9 cellular contexts compared by ENCODE assay signal in genomic region chr10:70462349-70462984, GRCh38. TPM values are rescaled to one million over a fixed set of nuclear protein-coding genes. Genes with fewer than 3 reads are reported as not detected.
DNase-seq lines count a peak whose midpoint lies in the region; ATAC-seq and TF ChIP-seq lines count a peak whose summit lies in the region.
"Had no signal": no experiment of that assay in that cellular context is flagged by ENCODE, and none has a peak within 500 bp of the region (broad histone marks: within the 10 kb centered on the region; RNA-seq: fewer than 3 reads in every experiment).

No MANE protein-coding gene starts in this region.

- TF ChIP-seq CTCF in body of pancreas (IDR thresholded peaks at IDR 0.05), result no peak

- TF ChIP-seq POLR2A in body of pancreas (IDR thresholded peaks at IDR 0.05), result peak in 1 of 3 donors; percentile 8

- H3K36me3 ChIP-seq in body of pancreas (replicated peaks in 1 of 2; ENCODE audit: insufficient read depth in 1 of 2, low read depth in 2 of 2), result no peaks in the 10 kb centered on the region
- H3K36me3 ChIP-seq in effector memory CD4-positive, alpha-beta T cell (ENCODE audit: control insufficient read depth, insufficient read depth, low read length), result no peaks in the 10 kb centered on the region

- WGBS in body of pancreas, 2 donors, result 6 to 21% methylated on average over 2 to 4 of the region's 4 CpGs

- H3K36me3 Mint-ChIP-seq in activated naive CD8-positive, alpha-beta T cell treated with anti-CD3 and anti-CD28 coated beads for 36 hours, result no peaks in the 10 kb centered on the region

- peak; percentile 27 to 33 for DNase-seq in NCI-H524 (lab: John Stamatoyannopoulos, UW)
- DNase-seq in NCI-H524 treated with DMSO at 0.1 percent for 48 hours (lab: John Stamatoyannopoulos, UW), result no peak
- DNase-seq in body of pancreas, result peak; percentile 76 to 92 (median 88)
- peak; percentile 56 for DNase-seq in left lobe of liver (ENCODE audit: low spot score)
- DNase-seq in effector memory CD4-positive, alpha-beta T cell, result no peak
- DNase-seq in activated naive CD8-positive, alpha-beta T cell treated with anti-CD3 and anti-CD28 coated beads for 36 hours, result no peak
- DNase-seq in SIG-M5 (lab: John Stamatoyannopoulos, UW), result no peak
- DNase-seq: activated CD4-positive, alpha-beta T cell treated with anti-CD3 and anti-CD28 coated beads, Interleukin-2, amount 50 U/mL, for 48 hours had no signal

- intact Hi-C loops in body of pancreas (cut with DNase I), result no loop called here

- H3K27me3 ChIP-seq in body of pancreas, result no peaks in the 10 kb centered on the region
- H3K27me3 ChIP-seq in effector memory CD4-positive, alpha-beta T cell (replicated peaks; ENCODE audit: control insufficient read depth, insufficient read depth, low read length, poor library complexity, severe bottlenecking), result peaks cover 19% of the 10 kb centered on the region

- H3K4me3 Mint-ChIP-seq in activated naive CD8-positive, alpha-beta T cell treated with anti-CD3 and anti-CD28 coated beads for 36 hours, result no peak overlapping the region

- no peak overlapping the region for H3K4me3 ChIP-seq in body of pancreas
- no peak overlapping the region for H3K4me3 ChIP-seq in effector memory CD4-positive, alpha-beta T cell (ENCODE audit: insufficient read depth, low read depth, low read length, poor library complexity, severe bottlenecking)

- H3K9me3 ChIP-seq in body of pancreas, result no peaks in the 10 kb centered on the region
- H3K9me3 ChIP-seq in effector memory CD4-positive, alpha-beta T cell (ENCODE audit: control insufficient read depth, low read length), result no peaks in the 10 kb centered on the region

- peaks cover 35% of the 10 kb centered on the region for H3K27me3 Mint-ChIP-seq in activated naive CD8-positive, alpha-beta T cell treated with anti-CD3 and anti-CD28 coated beads for 36 hours

- peaks cover 32% of the 10 kb centered on the region for H3K4me1 ChIP-seq in body of pancreas
- H3K4me1 ChIP-seq in effector memory CD4-positive, alpha-beta T cell (ENCODE audit: control insufficient read depth, insufficient read depth, low read length, poor library complexity, severe bottlenecking), result peaks cover 4% of the 10 kb centered on the region

- H3K27ac ChIP-seq in body of pancreas, result peak overlapping the region in 3 of 4 donors; percentile 29 to 74 (median 69)
- no peak overlapping the region for H3K27ac ChIP-seq in effector memory CD4-positive, alpha-beta T cell (ENCODE audit: insufficient read depth, low read length, poor library complexity, severe bottlenecking)

- peak; percentile 73 for ATAC-seq in body of pancreas
- ATAC-seq in left lobe of liver, result peak; percentile 9
- no peak for ATAC-seq in HG03175 (IDR thresholded peaks at IDR 0.05; ENCODE audit: unreplicated experiment)

- H3K4me1 Mint-ChIP-seq in activated naive CD8-positive, alpha-beta T cell treated with anti-CD3 and anti-CD28 coated beads for 36 hours, result peaks cover 3% of the 10 kb centered on the region

- no peak overlapping the region for H3K27ac Mint-ChIP-seq in activated naive CD8-positive, alpha-beta T cell treated with anti-CD3 and anti-CD28 coated beads for 36 hours

- H3K9me3 Mint-ChIP-seq in activated naive CD8-positive, alpha-beta T cell treated with anti-CD3 and anti-CD28 coated beads for 36 hours, result no peaks in the 10 kb centered on the region

RNA-seq across cellular contexts. Expression of gene PALD1, which starts 16.1 kb away (rescaled TPM):
- total RNA-seq in body of pancreas (10 to 100 TPM in 1 of 2 donors, 1 to 10 TPM in 1; 4.9 to 11.7 TPM), left lobe of liver (1.1 TPM)
- 1 to 10 TPM; 2.7 to 3.1 TPM for total RNA-seq in activated naive CD8-positive, alpha-beta T cell treated with anti-CD3 and anti-CD28 coated beads for 36 hours

RNA-seq across cellular contexts. Expression of gene NODAL, which starts 21.0 kb away (rescaled TPM):
- total RNA-seq in body of pancreas (not detected), left lobe of liver (not detected)
- total RNA-seq in activated naive CD8-positive, alpha-beta T cell treated with anti-CD3 and anti-CD28 coated beads for 36 hours, result not detected

RNA-seq across cellular contexts. Expression of gene EIF4EBP2, which starts 58.5 kb away (rescaled TPM):
- total RNA-seq in body of pancreas (10 to 100 TPM; 44.9 to 47.1 TPM), left lobe of liver (59.2 TPM)
- total RNA-seq in activated naive CD8-positive, alpha-beta T cell treated with anti-CD3 and anti-CD28 coated beads for 36 hours, result 10 to 100 TPM; 31.0 to 31.4 TPM

Comparison
In these comparisons a context has a peak if more than half of its experiments do, and no peak if none do; other contexts are left out.
1. DNase-seq: peak in NCI-H524 (2 of 2), body of pancreas (4 of 4) and left lobe of liver (single experiment); none in NCI-H524 treated with DMSO at 0.1 percent for 48 hours (single experiment), effector memory CD4-positive, alpha-beta T cell (0 of 3), activated naive CD8-positive, alpha-beta T cell treated with anti-CD3 and anti-CD28 coated beads for 36 hours (single experiment) and SIG-M5 (single experiment).